In genomic region chr21:17468698-17469097, GRCh38 we compare ENCODE assay signal across 24 cellular contexts. TPM values are rescaled to one million over a fixed set of nuclear protein-coding genes. Genes with fewer than 3 reads are reported as not detected.
"Had no signal": no experiment of that assay in that cellular context is flagged by ENCODE, and none has a peak within 500 bp of the region (broad histone marks: within the 10 kb centered on the region; RNA-seq: fewer than 3 reads in every experiment).

No MANE protein-coding gene starts in this region.

- H3K9me3 ChIP-seq: left ventricle myocardium inferior, mucosa of descending colon, ovary, prostate gland, sigmoid colon, spleen, suprapubic skin, thoracic aorta, tibial artery, upper lobe of right lung had no signal

- H3K4me1 ChIP-seq: prostate gland, sigmoid colon, spleen, tibial artery, upper lobe of right lung had no signal

- H3K4me3 ChIP-seq: left ventricle myocardium inferior, lung, mucosa of descending colon, ovary, prostate gland, sigmoid colon, spleen, suprapubic skin, thoracic aorta, tibial artery, upper lobe of right lung had no signal

- DNase-seq: islet precursor cell; left ventricle myocardium inferior; midbrain; naive thymus-derived CD4-positive, alpha-beta T cell; ovary; posterior cingulate gyrus; retina; right cardiac atrium; sigmoid colon; small intestine; spleen; stimulated activated CD4-positive, alpha-beta T cell treated with anti-CD3 and anti-CD28 coated beads, Interleukin-4, amount 100 ng/mL, for 24 hours; stimulated activated naive CD4-positive, alpha-beta T cell; tibial artery; trophoblast cell; upper lobe of right lung had no signal

- ATAC-seq: mucosa of descending colon; naive thymus-derived CD4-positive, alpha-beta T cell; right cardiac atrium; stimulated activated effector memory CD8-positive, alpha-beta T cell treated with anti-CD3 and anti-CD28 coated beads, Interleukin-12 subunit alpha, Interleukin-12 subunit beta, amount 100 ng/mL, for 72 hours had no signal

- H3K36me3 ChIP-seq: left ventricle myocardium inferior, ovary, prostate gland, sigmoid colon, spleen, suprapubic skin, thoracic aorta, tibial artery, upper lobe of right lung had no signal

- H3K27me3 ChIP-seq: ovary, sigmoid colon, spleen, suprapubic skin, tibial artery, upper lobe of right lung had no signal

- H3K27ac ChIP-seq: left ventricle myocardium inferior, ovary, prostate gland, sigmoid colon, spleen, suprapubic skin, thoracic aorta, tibial artery, upper lobe of right lung had no signal

RNA-seq across cellular contexts. Expression of gene CXADR, which starts 44.1 kb away (rescaled TPM):
- total RNA-seq: myocyte; natural killer cell treated with Interleukin-12 subunit alpha and Interleukin-12 subunit beta and Interleukin-15 and Interleukin-18, amount 100 ng/mL, for 72 hours had no signal
